Comparison of ENCODE assay signal across 10 cellular contexts in genomic region chr2:220707261-220707660, GRCh38.
"Had no signal": no experiment of that assay in that cellular context is flagged by ENCODE, and none has a peak within 500 bp of the region (broad histone marks: within the 10 kb centered on the region; RNA-seq: fewer than 3 reads in every experiment).

No MANE protein-coding gene starts in this region.

- H2AFZ ChIP-seq: GM23248, GM23338 had no signal

- H3K9me3 Mint-ChIP-seq: HFFc6 had no signal

- H3K9me3 ChIP-seq: HAP-1 had no signal

- DNase-seq: GM23248, GOT3, H7, H9, HCEC 1CT, HFFc6 had no signal

- H3K36me3 ChIP-seq: HAP-1 had no signal

- FAIRE-seq: H1, H54 had no signal

- H3K27ac Mint-ChIP-seq: GM23338, H9, HFFc6 had no signal

- H3K9ac ChIP-seq: GM23248 had no signal

- H3K27ac ChIP-seq: GM23248 had no signal

- H3K4me1 ChIP-seq: HAP-1 had no signal

- H3K4me2 ChIP-seq: GM23338 had no signal

- H3K4me3 Mint-ChIP-seq: GM23338, H9, HFFc6 had no signal

- H3K4me3 ChIP-seq: GM23248, GM23338, HAP-1 had no signal
